In the genomic region with DNA sequence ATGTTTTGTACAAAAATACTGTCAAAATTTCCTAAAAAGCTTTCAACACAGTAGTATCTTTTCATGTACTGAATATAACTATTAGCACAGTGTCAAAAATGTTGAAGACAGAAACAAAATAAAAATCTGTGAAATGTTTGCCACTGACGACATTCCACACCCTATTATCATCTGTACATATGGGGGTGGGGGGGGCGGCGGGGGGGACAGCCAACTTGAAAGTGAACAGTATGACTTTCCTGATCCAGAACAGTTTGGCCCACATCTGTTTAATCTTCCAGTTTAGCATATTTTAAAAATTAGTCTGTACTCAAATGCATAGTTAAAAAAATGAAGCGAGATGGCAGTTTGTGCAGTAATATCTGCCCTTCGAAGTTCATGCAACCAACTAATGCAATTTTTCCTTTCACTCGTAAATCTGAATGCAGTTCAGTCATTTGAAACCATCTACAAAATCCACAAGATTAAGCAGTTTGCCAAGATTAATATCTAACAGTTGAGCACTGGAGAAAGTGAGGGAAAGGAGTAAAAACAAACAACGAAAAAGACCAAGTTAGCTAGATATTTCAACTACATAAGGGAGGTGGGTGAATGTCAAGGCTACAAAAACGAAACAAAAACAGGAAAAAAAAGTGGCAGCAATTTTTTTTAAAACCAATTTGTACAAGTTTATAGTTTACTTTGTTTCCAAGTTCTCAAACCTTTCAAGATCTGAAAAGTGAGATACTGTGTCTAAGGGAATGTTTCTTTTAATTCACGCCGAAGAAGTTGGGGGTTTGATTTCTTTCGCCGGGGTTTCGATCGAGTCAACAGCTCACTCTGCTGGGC, we compare ENCODE assay signal across 8 cellular contexts. TPM values are rescaled to one million over a fixed set of nuclear protein-coding genes. Genes with fewer than 3 reads are reported as not detected.
DNase-seq lines count a peak whose midpoint lies in the region; ATAC-seq and TF ChIP-seq lines count a peak whose summit lies in the region.

No MANE protein-coding gene starts in this region.

- ATAC-seq in lung (ENCODE audit: insufficient read depth, low FRiP score) = no peak

- WGBS in lung, 2 donors = 2% methylated on average over 14 of the region's 14 CpGs
- WGBS in urinary bladder = 2% methylated on average over 14 of the region's 14 CpGs

- DNase-seq in AG09309 (ENCODE audit: low read depth) = no peak
- DNase-seq in HT1080 (ENCODE audit: low read depth) = peak; percentile 14
- DNase-seq in brain microvascular endothelial cell = no peak
- no peak for DNase-seq in lung (ENCODE audit: low spot score)
- no peak for DNase-seq in KBM-7
- no peak for DNase-seq in GF-D8 (lab: John Stamatoyannopoulos, UW)
- no peak for DNase-seq in 8988T

- no peaks in the 10 kb centered on the region for H3K27me3 ChIP-seq in brain microvascular endothelial cell (replicated peaks)
- H3K27me3 ChIP-seq in lung (ENCODE audit: control insufficient read depth, insufficient read depth) = no peaks in the 10 kb centered on the region

- H3K36me3 ChIP-seq in brain microvascular endothelial cell (replicated peaks) (peaks cover 21% of the 10 kb centered on the region), lung (ENCODE audit: control insufficient read depth in 2 of 2, insufficient read depth in 2 of 2, low read length in 2 of 2) (peaks cover 0 to 6% of the 10 kb centered on the region in 2 donors), urinary bladder (ENCODE audit: insufficient read depth) (no peaks in the 10 kb centered on the region)

- H3K27ac ChIP-seq in brain microvascular endothelial cell (peak overlapping the region; percentile 91), lung (ENCODE audit: low read depth in 1 of 2, low read length in 1 of 2) (peak overlapping the region; percentile 94 to 99), urinary bladder (ENCODE audit: low read depth) (peak overlapping the region; percentile 81)

- H3K9me3 ChIP-seq in lung (ENCODE audit: control insufficient read depth in 2 of 2, insufficient read depth in 1 of 2, low read length in 1 of 2) = no peaks in the 10 kb centered on the region

- no peak for TF ChIP-seq CTCF in AG09309 (IDR thresholded peaks at IDR 0.05; ENCODE audit: control insufficient read depth, insufficient read depth, low read depth, low read length, missing control alignments)
- TF ChIP-seq CTCF in brain microvascular endothelial cell (IDR thresholded peaks at IDR 0.05; ENCODE audit: low read depth, low read length, missing control alignments) = no peak
- no peak for TF ChIP-seq CTCF in lung (IDR thresholded peaks at IDR 0.05; ENCODE audit: control extremely low read depth, extremely low read depth)

- H3K4me1 ChIP-seq in lung (ENCODE audit: control insufficient read depth in 2 of 2, insufficient read depth in 2 of 2, low read length in 2 of 2) = peaks cover 4 to 5% of the 10 kb centered on the region in 2 donors
- H3K4me1 ChIP-seq in urinary bladder (ENCODE audit: insufficient read depth) = no peaks in the 10 kb centered on the region

- in situ Hi-C loops in brain microvascular endothelial cell (cut with HindIII; ENCODE audit: low pct_ligation_motif_present, low sequenced_read_pairs) = loop anchor here (10.0 kb wide), 1 partner anchor 682 kb away; no protein-coding TSS in a partner anchor
- in situ Hi-C loops in KBM-7 (cut with MboI; ENCODE audit: low pct_unique_long_range_greater_than_20kb, low sequenced_read_pairs) = loop anchor here (25.0 kb wide), 2 partner anchors 235 to 560 kb away; a partner anchor contains a TSS

- peak overlapping the region; percentile 66 for H3K4me3 ChIP-seq in AG09309 (ENCODE audit: control insufficient read depth, low read depth, low read length)
- H3K4me3 ChIP-seq in brain microvascular endothelial cell (ENCODE audit: low read depth, low read length) = peak overlapping the region; percentile 96
- H3K4me3 ChIP-seq in lung = peak overlapping the region; percentile 99
- peak overlapping the region; percentile 84 for H3K4me3 ChIP-seq in urinary bladder (ENCODE audit: low read depth, low read length)

RNA-seq across cellular contexts. Expression of a gene that starts 1.9 kb away (rescaled TPM):
- total RNA-seq in HT1080 (2014; rRNA removed; shearing (Covaris generic)) = 54.5 and 82.3 TPM in 2 replicates
- 72.2 and 74.7 TPM in 2 replicates for polyA plus RNA-seq in HT1080 (2015; cell fraction: cytosol; rRNA removed)
- polyA plus RNA-seq in HT1080 (2015; cell fraction: nucleus; rRNA removed) = 97.8 and 98.5 TPM in 2 replicates
- 100 to 1,000 TPM; 154 to 220 TPM for total RNA-seq in lung
- 10 to 100 TPM; 34.3 to 82.9 TPM for polyA plus RNA-seq in lung
- 32.4 TPM for total RNA-seq in urinary bladder
- polyA plus RNA-seq in urinary bladder = 70.8 TPM
